Comparison of ENCODE assay signal across 1 cellular context in genomic region chr2:164831887-164832286, GRCh38.
A peak's percentile ranks its signal among the peaks of the same experiment; 100 is the strongest.
TF ChIP-seq lines count a peak whose summit lies in the region.

No MANE protein-coding gene starts in this region.

TF ChIP-seq in HepG2, 621 proteins besides CTCF, POLR2A, EP300 and RAD21 (continued from another document):
- TF ChIP-seq ZNF609 (CRISPR knock-in tag; IDR thresholded peaks at IDR 0.05; ENCODE audit: borderline replicate concordance) = no peak
- no peak for TF ChIP-seq ZNF614 (CRISPR knock-in tag; IDR thresholded peaks at IDR 0.05; ENCODE audit: borderline replicate concordance)
- no peak for TF ChIP-seq ZNF326 (CRISPR knock-in tag; IDR thresholded peaks at IDR 0.05; ENCODE audit: borderline replicate concordance)
- TF ChIP-seq ZHX2 (IDR thresholded peaks at IDR 0.05; ENCODE audit: low read depth) = no peak
- no peak for TF ChIP-seq ZHX2 (CRISPR knock-in tag; IDR thresholded peaks at IDR 0.05; ENCODE audit: borderline replicate concordance)
- no peak for TF ChIP-seq ZNF468 (CRISPR knock-in tag; IDR thresholded peaks at IDR 0.05)
- TF ChIP-seq ZNF569 (CRISPR knock-in tag; IDR thresholded peaks at IDR 0.05; ENCODE audit: borderline replicate concordance) = no peak
- no peak for TF ChIP-seq BRD4 (CRISPR knock-in tag; IDR thresholded peaks at IDR 0.05)
- no peak for TF ChIP-seq TFE3 (CRISPR knock-in tag; IDR thresholded peaks at IDR 0.05)
- TF ChIP-seq AGO2 (optimal IDR thresholded peaks at IDR 0.05; ENCODE audit: low read depth, low read length) = peak; percentile 35
- TF ChIP-seq YEATS2 (CRISPR knock-in tag; IDR thresholded peaks at IDR 0.05; ENCODE audit: borderline replicate concordance) = no peak
- TF ChIP-seq ZFY (CRISPR knock-in tag; IDR thresholded peaks at IDR 0.05) = no peak
TF ChIP-seq in HepG2: peak in this region for 2.
